In the genomic region with DNA sequence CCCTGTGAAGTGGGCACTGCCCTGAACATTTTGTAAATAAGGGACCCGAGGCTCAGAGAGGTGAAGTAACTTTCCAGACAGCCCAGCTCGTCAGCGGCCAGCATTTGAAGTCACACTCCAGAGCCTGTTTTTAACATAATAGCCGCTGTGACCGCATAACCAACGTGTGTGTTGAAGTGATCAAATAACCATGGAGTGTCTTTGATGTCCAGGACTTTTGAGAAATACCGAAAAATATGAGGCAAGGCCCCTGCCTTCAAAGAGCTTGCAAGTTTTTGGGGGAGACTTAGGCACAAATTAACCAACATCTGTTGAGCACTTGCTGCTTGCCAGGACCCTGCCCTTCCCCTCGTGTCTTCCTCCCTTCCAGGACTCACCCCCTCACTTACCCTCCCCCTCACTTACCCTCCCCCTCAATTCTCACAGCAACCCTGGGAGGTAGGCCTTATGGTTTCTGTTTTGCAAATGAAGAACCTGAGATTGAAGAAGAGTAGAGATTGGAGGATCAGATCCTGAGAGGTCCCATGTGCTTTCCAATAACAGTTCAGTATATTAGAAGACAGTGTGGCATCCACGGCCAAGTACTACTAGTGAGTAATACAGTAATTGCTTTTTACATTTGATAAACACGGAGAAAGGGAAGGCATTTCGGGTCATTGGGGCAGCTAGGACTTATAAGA, we compare ENCODE assay signal across 1 cellular context.
TF ChIP-seq lines count a peak whose summit lies in the region.

No MANE protein-coding gene starts in this region.

TF ChIP-seq in HepG2, 621 proteins besides CTCF, POLR2A, EP300 and RAD21 (continued from another document and continues in another):
- TF ChIP-seq, protein P1, sequence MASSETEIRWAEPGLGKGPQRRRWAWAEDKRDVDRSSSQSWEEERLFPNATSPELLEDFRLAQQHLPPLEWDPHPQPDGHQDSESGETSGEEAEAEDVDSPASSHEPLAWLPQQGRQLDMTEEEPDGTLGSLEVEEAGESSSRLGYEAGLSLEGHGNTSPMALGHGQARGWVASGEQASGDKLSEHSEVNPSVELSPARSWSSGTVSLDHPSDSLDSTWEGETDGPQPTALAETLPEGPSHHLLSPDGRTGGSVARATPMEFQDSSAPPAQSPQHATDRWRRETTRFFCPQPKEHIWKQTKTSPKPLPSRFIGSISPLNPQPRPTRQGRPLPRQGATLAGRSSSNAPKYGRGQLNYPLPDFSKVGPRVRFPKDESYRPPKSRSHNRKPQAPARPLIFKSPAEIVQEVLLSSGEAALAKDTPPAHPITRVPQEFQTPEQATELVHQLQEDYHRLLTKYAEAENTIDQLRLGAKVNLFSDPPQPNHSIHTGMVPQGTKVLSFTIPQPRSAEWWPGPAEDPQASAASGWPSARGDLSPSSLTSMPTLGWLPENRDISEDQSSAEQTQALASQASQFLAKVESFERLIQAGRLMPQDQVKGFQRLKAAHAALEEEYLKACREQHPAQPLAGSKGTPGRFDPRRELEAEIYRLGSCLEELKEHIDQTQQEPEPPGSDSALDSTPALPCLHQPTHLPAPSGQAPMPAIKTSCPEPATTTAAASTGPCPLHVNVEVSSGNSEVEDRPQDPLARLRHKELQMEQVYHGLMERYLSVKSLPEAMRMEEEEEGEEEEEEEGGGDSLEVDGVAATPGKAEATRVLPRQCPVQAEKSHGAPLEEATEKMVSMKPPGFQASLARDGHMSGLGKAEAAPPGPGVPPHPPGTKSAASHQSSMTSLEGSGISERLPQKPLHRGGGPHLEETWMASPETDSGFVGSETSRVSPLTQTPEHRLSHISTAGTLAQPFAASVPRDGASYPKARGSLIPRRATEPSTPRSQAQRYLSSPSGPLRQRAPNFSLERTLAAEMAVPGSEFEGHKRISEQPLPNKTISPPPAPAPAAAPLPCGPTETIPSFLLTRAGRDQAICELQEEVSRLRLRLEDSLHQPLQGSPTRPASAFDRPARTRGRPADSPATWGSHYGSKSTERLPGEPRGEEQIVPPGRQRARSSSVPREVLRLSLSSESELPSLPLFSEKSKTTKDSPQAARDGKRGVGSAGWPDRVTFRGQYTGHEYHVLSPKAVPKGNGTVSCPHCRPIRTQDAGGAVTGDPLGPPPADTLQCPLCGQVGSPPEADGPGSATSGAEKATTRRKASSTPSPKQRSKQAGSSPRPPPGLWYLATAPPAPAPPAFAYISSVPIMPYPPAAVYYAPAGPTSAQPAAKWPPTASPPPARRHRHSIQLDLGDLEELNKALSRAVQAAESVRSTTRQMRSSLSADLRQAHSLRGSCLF (CRISPR knock-in tag; IDR thresholded peaks at IDR 0.05; ENCODE audit: borderline replicate concordance), result no peak
- TF ChIP-seq ZNF709 (CRISPR knock-in tag; IDR thresholded peaks at IDR 0.05) (no peak), HIVEP1 (CRISPR knock-in tag; IDR thresholded peaks at IDR 0.05) (0 out of 2 replicates have a peak, but pooled peaks have one; percentile 21), HNRNPK (IDR thresholded peaks at IDR 0.05; ENCODE audit: low read depth, low read length, poor library complexity, severe bottlenecking) (peak; percentile 16), POLR2AphosphoS5 (IDR thresholded peaks at IDR 0.05; ENCODE audit: low read depth, low read length) (peak; percentile 41; the same call in 1 of the 2 replicates), RBAK (CRISPR knock-in tag; IDR thresholded peaks at IDR 0.05) (no peak), HMGXB4 (CRISPR knock-in tag; IDR thresholded peaks at IDR 0.05; ENCODE audit: borderline replicate concordance in 1 of 2, low read depth in 1 of 2) (0 out of 4 replicates have a peak, but pooled peaks of 1 of the 2 experiments have one; percentile 32), NFYB (CRISPR knock-in tag; IDR thresholded peaks at IDR 0.05) (peak; percentile 76), NR2F6 (IDR thresholded peaks at IDR 0.05) (no peak), NR2F6 (CRISPR knock-in tag; IDR thresholded peaks at IDR 0.05) (no peak), ZMAT5 (CRISPR knock-in tag; IDR thresholded peaks at IDR 0.05; ENCODE audit: borderline replicate concordance, low read depth) (no peak), KLF11 (CRISPR knock-in tag; IDR thresholded peaks at IDR 0.05) (no peak), SALL1 (CRISPR knock-in tag; IDR thresholded peaks at IDR 0.05) (0 out of 2 replicates have a peak, but pooled peaks have one; percentile 28), ZNF615 (CRISPR knock-in tag; IDR thresholded peaks at IDR 0.05; ENCODE audit: borderline replicate concordance) (0 out of 2 replicates have a peak, but pooled peaks have one; percentile 36), FOXK1 (CRISPR knock-in tag; IDR thresholded peaks at IDR 0.05; ENCODE audit: borderline replicate concordance, low read depth) (no peak), PHB2 (IDR thresholded peaks at IDR 0.05; ENCODE audit: partially characterized antibody) (no peak), ZBTB21 (CRISPR knock-in tag; IDR thresholded peaks at IDR 0.05) (peak; percentile 57; the same call in 1 of the 2 replicates), LCORL (IDR thresholded peaks at IDR 0.05) (no peak), LCORL (CRISPR knock-in tag; IDR thresholded peaks at IDR 0.05) (no peak), CREB1 (IDR thresholded peaks at IDR 0.05) (no peak), CREB1 (CRISPR knock-in tag; IDR thresholded peaks at IDR 0.05) (peak; percentile 46; the same call in 1 of the 2 replicates), PHF5A (CRISPR knock-in tag; IDR thresholded peaks at IDR 0.05; ENCODE audit: low read depth, unreplicated experiment) (no peak), ATRX (CRISPR knock-in tag; IDR thresholded peaks at IDR 0.05; ENCODE audit: borderline replicate concordance) (no peak), CBFB (CRISPR knock-in tag; IDR thresholded peaks at IDR 0.05) (no peak), CREBL2 (CRISPR knock-in tag; IDR thresholded peaks at IDR 0.05; ENCODE audit: borderline replicate concordance) (no peak), GTF3A (CRISPR knock-in tag; conservative IDR thresholded peaks at IDR 0.05) (no peak), THAP11 (CRISPR knock-in tag; IDR thresholded peaks at IDR 0.05) (peak; percentile 29; the same call in 1 of the 2 replicates), ISL2 (CRISPR knock-in tag; IDR thresholded peaks at IDR 0.05) (no peak), SAP130 (CRISPR knock-in tag; IDR thresholded peaks at IDR 0.05; ENCODE audit: low read depth) (peak; percentile 8; the same call in 1 of the 2 replicates), NFYC (CRISPR knock-in tag; IDR thresholded peaks at IDR 0.05) (peak; percentile 76), ZNF761 (CRISPR knock-in tag; conservative IDR thresholded peaks at IDR 0.05) (no peak), ZNF672 (CRISPR knock-in tag; IDR thresholded peaks at IDR 0.05) (no peak), SOX13 (IDR thresholded peaks at IDR 0.05) (no peak), SOX13 (CRISPR knock-in tag; conservative IDR thresholded peaks at IDR 0.05 in 1 of 2, IDR thresholded peaks at IDR 0.05 in 1 of 2) (0 out of 4 replicates have a peak, but pooled peaks of 1 of the 2 experiments have one; percentile 26)
- TF ChIP-seq, protein P2, sequence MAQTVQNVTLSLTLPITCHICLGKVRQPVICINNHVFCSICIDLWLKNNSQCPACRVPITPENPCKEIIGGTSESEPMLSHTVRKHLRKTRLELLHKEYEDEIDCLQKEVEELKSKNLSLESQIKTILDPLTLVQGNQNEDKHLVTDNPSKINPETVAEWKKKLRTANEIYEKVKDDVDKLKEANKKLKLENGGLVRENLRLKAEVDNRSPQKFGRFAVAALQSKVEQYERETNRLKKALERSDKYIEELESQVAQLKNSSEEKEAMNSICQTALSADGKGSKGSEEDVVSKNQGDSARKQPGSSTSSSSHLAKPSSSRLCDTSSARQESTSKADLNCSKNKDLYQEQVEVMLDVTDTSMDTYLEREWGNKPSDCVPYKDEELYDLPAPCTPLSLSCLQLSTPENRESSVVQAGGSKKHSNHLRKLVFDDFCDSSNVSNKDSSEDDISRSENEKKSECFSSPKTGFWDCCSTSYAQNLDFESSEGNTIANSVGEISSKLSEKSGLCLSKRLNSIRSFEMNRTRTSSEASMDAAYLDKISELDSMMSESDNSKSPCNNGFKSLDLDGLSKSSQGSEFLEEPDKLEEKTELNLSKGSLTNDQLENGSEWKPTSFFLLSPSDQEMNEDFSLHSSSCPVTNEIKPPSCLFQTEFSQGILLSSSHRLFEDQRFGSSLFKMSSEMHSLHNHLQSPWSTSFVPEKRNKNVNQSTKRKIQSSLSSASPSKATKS (CRISPR knock-in tag; IDR thresholded peaks at IDR 0.05), result no peak
- TF ChIP-seq, protein P3, sequence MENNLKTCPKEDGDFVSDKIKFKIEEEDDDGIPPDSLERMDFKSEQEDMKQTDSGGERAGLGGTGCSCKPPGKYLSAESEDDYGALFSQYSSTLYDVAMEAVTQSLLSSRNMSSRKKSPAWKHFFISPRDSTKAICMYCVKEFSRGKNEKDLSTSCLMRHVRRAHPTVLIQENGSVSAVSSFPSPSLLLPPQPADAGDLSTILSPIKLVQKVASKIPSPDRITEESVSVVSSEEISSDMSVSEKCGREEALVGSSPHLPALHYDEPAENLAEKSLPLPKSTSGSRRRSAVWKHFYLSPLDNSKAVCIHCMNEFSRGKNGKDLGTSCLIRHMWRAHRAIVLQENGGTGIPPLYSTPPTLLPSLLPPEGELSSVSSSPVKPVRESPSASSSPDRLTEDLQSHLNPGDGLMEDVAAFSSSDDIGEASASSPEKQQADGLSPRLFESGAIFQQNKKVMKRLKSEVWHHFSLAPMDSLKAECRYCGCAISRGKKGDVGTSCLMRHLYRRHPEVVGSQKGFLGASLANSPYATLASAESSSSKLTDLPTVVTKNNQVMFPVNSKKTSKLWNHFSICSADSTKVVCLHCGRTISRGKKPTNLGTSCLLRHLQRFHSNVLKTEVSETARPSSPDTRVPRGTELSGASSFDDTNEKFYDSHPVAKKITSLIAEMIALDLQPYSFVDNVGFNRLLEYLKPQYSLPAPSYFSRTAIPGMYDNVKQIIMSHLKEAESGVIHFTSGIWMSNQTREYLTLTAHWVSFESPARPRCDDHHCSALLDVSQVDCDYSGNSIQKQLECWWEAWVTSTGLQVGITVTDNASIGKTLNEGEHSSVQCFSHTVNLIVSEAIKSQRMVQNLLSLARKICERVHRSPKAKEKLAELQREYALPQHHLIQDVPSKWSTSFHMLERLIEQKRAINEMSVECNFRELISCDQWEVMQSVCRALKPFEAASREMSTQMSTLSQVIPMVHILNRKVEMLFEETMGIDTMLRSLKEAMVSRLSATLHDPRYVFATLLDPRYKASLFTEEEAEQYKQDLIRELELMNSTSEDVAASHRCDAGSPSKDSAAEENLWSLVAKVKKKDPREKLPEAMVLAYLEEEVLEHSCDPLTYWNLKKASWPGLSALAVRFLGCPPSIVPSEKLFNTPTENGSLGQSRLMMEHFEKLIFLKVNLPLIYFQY (CRISPR knock-in tag; IDR thresholded peaks at IDR 0.05; ENCODE audit: borderline replicate concordance), result no peak
- TF ChIP-seq, protein P4, sequence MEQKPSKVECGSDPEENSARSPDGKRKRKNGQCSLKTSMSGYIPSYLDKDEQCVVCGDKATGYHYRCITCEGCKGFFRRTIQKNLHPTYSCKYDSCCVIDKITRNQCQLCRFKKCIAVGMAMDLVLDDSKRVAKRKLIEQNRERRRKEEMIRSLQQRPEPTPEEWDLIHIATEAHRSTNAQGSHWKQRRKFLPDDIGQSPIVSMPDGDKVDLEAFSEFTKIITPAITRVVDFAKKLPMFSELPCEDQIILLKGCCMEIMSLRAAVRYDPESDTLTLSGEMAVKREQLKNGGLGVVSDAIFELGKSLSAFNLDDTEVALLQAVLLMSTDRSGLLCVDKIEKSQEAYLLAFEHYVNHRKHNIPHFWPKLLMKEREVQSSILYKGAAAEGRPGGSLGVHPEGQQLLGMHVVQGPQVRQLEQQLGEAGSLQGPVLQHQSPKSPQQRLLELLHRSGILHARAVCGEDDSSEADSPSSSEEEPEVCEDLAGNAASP (CRISPR knock-in tag; IDR thresholded peaks at IDR 0.05; ENCODE audit: borderline replicate concordance), result 0 out of 2 replicates have a peak, but pooled peaks have one; percentile 12
- TF ChIP-seq, protein P5, sequence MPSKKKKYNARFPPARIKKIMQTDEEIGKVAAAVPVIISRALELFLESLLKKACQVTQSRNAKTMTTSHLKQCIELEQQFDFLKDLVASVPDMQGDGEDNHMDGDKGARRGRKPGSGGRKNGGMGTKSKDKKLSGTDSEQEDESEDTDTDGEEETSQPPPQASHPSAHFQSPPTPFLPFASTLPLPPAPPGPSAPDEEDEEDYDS (CRISPR knock-in tag; IDR thresholded peaks at IDR 0.05), result peak; percentile 44; the same call in 1 of the 2 replicates
